Comparison of ENCODE assay signal across 8 cellular contexts in the genomic region with DNA sequence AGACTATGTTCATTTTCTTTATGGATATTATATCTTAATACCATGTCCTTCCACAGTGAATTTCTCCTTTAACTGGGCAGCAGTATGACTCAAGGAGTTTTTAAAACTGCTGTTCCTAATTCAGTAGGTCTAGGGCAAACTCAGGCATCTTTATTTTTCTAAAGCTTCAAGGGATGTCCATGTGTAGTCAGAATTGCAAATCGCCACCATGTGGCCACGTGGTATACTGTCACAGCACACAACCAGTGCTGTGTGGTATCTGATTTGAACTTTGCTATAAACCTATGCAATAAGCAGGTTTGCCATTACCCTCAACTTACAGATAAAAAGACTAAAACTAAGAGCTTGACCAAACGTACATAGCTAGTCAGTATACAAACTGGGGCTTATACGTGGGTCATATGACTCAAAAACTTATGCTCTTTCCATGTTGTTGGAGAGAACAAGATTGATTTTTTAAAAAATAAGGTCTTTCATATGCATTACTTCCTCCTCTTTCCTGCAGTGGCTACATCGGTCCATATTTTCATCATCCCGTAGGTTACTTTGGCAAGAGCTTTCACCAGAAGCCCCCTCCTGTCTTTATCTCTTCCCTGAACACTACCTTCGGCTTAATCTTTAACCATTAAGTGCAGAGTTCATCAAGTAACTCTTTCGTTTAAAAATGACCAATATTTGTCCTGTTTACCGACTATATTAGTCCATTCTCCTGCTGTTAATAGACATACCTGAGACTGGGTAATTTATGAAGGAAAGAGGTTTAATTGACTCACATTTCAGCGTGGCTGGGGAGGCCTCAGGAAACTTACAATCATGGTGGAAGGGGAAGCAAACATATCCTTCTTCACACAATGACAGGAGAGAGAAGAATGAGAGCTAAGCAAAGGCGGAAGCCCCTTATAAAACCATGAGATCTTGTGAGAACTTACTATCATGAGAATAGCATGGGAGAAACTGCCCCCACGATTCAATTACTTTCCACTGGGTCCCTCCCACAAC. TPM values are rescaled to one million over a fixed set of nuclear protein-coding genes. Genes with fewer than 3 reads are reported as not detected.
DNase-seq lines count a peak whose midpoint lies in the region; ATAC-seq and TF ChIP-seq lines count a peak whose summit lies in the region.

No MANE protein-coding gene starts in this region.

- peak; percentile 77 for TF ChIP-seq CTCF in C4-2B (conservative IDR thresholded peaks at IDR 0.05)

- H3K27ac ChIP-seq in C4-2B = no peak overlapping the region

- ATAC-seq in GM18517 (IDR thresholded peaks at IDR 0.05; ENCODE audit: unreplicated experiment) (peak; percentile 82), HG02885 (IDR thresholded peaks at IDR 0.05; ENCODE audit: poor library complexity, unreplicated experiment) (peak; percentile 89), left ventricle myocardium superior (peak; percentile 45), GM19023 (IDR thresholded peaks at IDR 0.05; ENCODE audit: unreplicated experiment) (no peak)

- intact Hi-C loops in left ventricle myocardium superior (cut with micrococcal nuclease) = loop anchor here (10.0 kb wide), 1 partner anchor 231 kb away; no protein-coding TSS in a partner anchor

- DNase-seq in NCI-H345 (lab: John Stamatoyannopoulos, UW) (peak; percentile 33), left ventricle myocardium superior (no peak)
- peak; percentile 74 for DNase-seq in activated effector memory CD4-positive, alpha-beta T cell treated with anti-CD3 and anti-CD28 coated beads, Interleukin-2, amount 50 U/mL, for 16 hours
- DNase-seq in stimulated activated CD4-positive, alpha-beta T cell treated with anti-CD3 and anti-CD28 coated beads, Interleukin-4, amount 100 ng/mL, for 24 hours = peak; percentile 33

RNA-seq across cellular contexts. Expression of a gene that starts 8.0 kb away (rescaled TPM):
- total RNA-seq in left ventricle myocardium superior = 20.9 TPM

RNA-seq across cellular contexts. Expression of a gene that starts 32.0 kb away (rescaled TPM):
- 13.2 TPM for total RNA-seq in left ventricle myocardium superior
